Comparison of ENCODE assay signal across 21 cellular contexts in the genomic region with DNA sequence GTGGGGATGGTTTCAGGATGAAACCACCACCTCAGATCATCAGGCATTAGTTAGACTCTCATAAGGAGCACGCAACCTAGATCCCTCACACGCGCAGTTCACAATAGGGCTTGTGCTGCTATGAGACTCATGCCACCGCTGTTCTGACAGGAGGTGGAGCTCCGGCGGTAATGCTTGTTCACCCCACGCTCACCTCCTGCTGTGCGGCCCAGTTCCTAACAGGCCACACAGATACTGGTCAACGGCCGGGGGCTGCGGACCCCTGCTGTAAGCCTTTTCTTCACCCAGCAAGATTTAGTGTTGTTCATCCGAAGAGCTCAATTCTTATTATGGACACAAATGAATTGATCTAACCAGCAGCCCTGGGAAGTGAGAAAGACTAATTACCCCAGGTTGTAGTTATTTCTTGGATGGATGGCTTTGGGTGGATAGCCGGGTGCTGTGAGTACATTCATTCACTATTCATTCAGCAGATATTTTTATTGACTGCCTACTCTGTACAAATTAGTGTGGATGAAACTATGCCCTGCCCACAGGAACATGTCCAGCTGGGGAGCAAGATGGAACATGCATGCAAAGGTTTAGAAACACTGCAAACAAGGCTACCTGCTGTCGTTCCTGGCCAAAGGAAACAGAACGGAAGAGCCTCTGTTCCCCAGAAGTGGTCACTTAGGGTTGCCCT. TPM values are rescaled to one million over a fixed set of nuclear protein-coding genes. Genes with fewer than 3 reads are reported as not detected.
DNase-seq lines count a peak whose midpoint lies in the region; FAIRE-seq and TF ChIP-seq lines count a peak whose summit lies in the region.
"Had no signal": no experiment of that assay in that cellular context is flagged by ENCODE, and none has a peak within 500 bp of the region (broad histone marks: within the 10 kb centered on the region; RNA-seq: fewer than 3 reads in every experiment).

No MANE protein-coding gene starts in this region.

- H3K9me3 Mint-ChIP-seq in osteocyte (ENCODE audit: unreplicated experiment), result no peaks in the 10 kb centered on the region
- H3K9me3 Mint-ChIP-seq: stimulated activated effector memory CD8-positive, alpha-beta T cell treated with anti-CD3 and anti-CD28 coated beads, Interleukin-12 subunit alpha, Interleukin-12 subunit beta, amount 100 ng/mL, for 72 hours had no signal

- intact Hi-C loops in posterior vena cava (cut with DNase I), result loop anchor here in 1 of 2 donors (5.0 kb wide), 1 partner anchor 516 kb away; no protein-coding TSS in a partner anchor

- no peaks in the 10 kb centered on the region for H3K36me3 Mint-ChIP-seq in osteocyte (ENCODE audit: unreplicated experiment)
- H3K36me3 Mint-ChIP-seq: CD4-positive, CD25-positive, alpha-beta regulatory T cell; IgD-negative memory B cell; naive thymus-derived CD4-positive, alpha-beta T cell; stimulated activated effector memory CD8-positive, alpha-beta T cell treated with anti-CD3 and anti-CD28 coated beads, Interleukin-12 subunit alpha, Interleukin-12 subunit beta, amount 100 ng/mL, for 72 hours had no signal

- no peak for TF ChIP-seq CTCF in osteocyte (IDR thresholded peaks at IDR 0.05)
- TF ChIP-seq CTCF in D721Med (IDR thresholded peaks at IDR 0.05; ENCODE audit: insufficient read depth, missing control alignments), result no peak

- no peak for FAIRE-seq in D721Med (lab: Jason Lieb, UNC)

- DNase-seq in ELF-1 (ENCODE audit: low read depth, low spot score) (peak; percentile 61), NCI-H2227 treated with DMSO at 0.1 percent for 48 hours (lab: John Stamatoyannopoulos, UW) (peak; percentile 21), ecto neural progenitor cell (ENCODE audit: low spot score) (peak; percentile 63), osteocyte (ENCODE audit: extremely low spot score, unreplicated experiment) (no peak), NCI-H1048 (lab: John Stamatoyannopoulos, UW) (no peak), AG08396 (ENCODE audit: low spot score) (no peak), posterior vena cava (ENCODE audit: low spot score) (no peak), D721Med (ENCODE audit: insufficient read length, low spot score) (no peak)
- DNase-seq: activated effector memory CD4-positive, alpha-beta T cell treated with Interleukin-2 at 50 U/mL for 16 hours; adrenal gland; CD4-positive, CD25-positive, alpha-beta regulatory T cell; central memory CD4-positive, alpha-beta T cell; DND-41; heart right ventricle; naive thymus-derived CD4-positive, alpha-beta T cell; NCI-H2081; NCI-H524 treated with DMSO at 0.1 percent for 48 hours; tibial artery had no signal

- H3K27me3 Mint-ChIP-seq in osteocyte (ENCODE audit: unreplicated experiment), result no peaks in the 10 kb centered on the region
- H3K27me3 Mint-ChIP-seq: CD4-positive, CD25-positive, alpha-beta regulatory T cell had no signal

- peaks cover 29% of the 10 kb centered on the region for H3K4me1 Mint-ChIP-seq in osteocyte (ENCODE audit: unreplicated experiment)
- H3K4me1 Mint-ChIP-seq: CD4-positive, CD25-positive, alpha-beta regulatory T cell; naive thymus-derived CD4-positive, alpha-beta T cell; stimulated activated effector memory CD8-positive, alpha-beta T cell treated with anti-CD3 and anti-CD28 coated beads, Interleukin-12 subunit alpha, Interleukin-12 subunit beta, amount 100 ng/mL, for 72 hours had no signal

- peak overlapping the region; percentile 52 for H3K27ac Mint-ChIP-seq in osteocyte (ENCODE audit: unreplicated experiment)
- H3K27ac Mint-ChIP-seq: CD4-positive, CD25-positive, alpha-beta regulatory T cell; IgD-negative memory B cell; naive thymus-derived CD4-positive, alpha-beta T cell; stimulated activated effector memory CD8-positive, alpha-beta T cell treated with anti-CD3 and anti-CD28 coated beads, Interleukin-12 subunit alpha, Interleukin-12 subunit beta, amount 100 ng/mL, for 72 hours had no signal

- no peak overlapping the region for H3K4me3 Mint-ChIP-seq in osteocyte (ENCODE audit: unreplicated experiment)
- H3K4me3 Mint-ChIP-seq: CD4-positive, CD25-positive, alpha-beta regulatory T cell; IgD-negative memory B cell; naive thymus-derived CD4-positive, alpha-beta T cell; stimulated activated effector memory CD8-positive, alpha-beta T cell treated with anti-CD3 and anti-CD28 coated beads, Interleukin-12 subunit alpha, Interleukin-12 subunit beta, amount 100 ng/mL, for 72 hours had no signal

RNA-seq across cellular contexts. Expression of gene RIOK1, which starts 57.2 kb away (rescaled TPM):
- total RNA-seq in osteocyte (14.8 and 22.5 TPM in 2 replicates), posterior vena cava (10 to 100 TPM; 18.9 to 20.7 TPM)

RNA-seq across cellular contexts. Expression of gene CAGE1, which starts 57.2 kb away (rescaled TPM):
- total RNA-seq in osteocyte (0.19 TPM in 1 of 2 replicates, not detected in the other), posterior vena cava (not detected)
- total RNA-seq: T-helper 2 cell treated with Interferon-gamma antibody and Interleukin-4, amounts not matched to agents 100 ng/mL and 5 ng/mL, for 36 hours had no signal

Comparison
In these comparisons a context has a peak if more than half of its experiments do, and no peak if none do; other contexts are left out.
1. DNase-seq: peak in ELF-1 (single experiment), NCI-H2227 treated with DMSO at 0.1 percent for 48 hours (single experiment) and ecto neural progenitor cell (single experiment); none in osteocyte (single experiment), NCI-H1048 (single experiment), AG08396 (single experiment), posterior vena cava (single experiment) and D721Med (single experiment).